17 cellular contexts compared by ENCODE assay signal in the genomic region with DNA sequence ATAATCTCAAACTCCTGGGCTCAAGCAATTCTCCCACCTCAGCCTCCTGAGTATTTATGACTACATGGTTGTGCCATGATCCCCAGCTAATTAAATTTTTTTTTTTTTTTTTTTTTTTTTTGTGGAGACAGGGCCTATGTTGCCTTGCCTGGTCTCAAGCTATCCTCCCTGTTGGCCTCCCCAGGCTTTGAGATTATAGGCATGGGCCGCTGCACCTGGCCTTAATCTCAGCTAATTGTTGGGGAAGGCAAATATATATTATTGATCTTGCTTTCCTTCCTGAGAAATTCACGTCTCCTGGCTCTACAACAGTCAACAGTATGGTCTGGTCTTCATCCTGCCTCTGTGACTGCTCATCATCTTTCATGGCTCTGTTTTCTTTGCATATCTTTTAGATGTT. TPM values are rescaled to one million over a fixed set of nuclear protein-coding genes. Genes with fewer than 3 reads are reported as not detected.
DNase-seq lines count a peak whose midpoint lies in the region; ATAC-seq and TF ChIP-seq lines count a peak whose summit lies in the region.
"Had no signal": no experiment of that assay in that cellular context is flagged by ENCODE, and none has a peak within 500 bp of the region (broad histone marks: within the 10 kb centered on the region; RNA-seq: fewer than 3 reads in every experiment).

No MANE protein-coding gene starts in this region.

- CTCF ChIA-PET in MCF 10A (lab: Yijun Ruan, JAX) = interaction anchor here (0.5 to 1.3 kb wide), 2 partner anchors 46 to 58 kb away, joined by 3 read pairs; no protein-coding TSS in a partner anchor

- no peak for TF ChIP-seq POLR2A in breast epithelium (IDR thresholded peaks at IDR 0.05)

- H3K4me1 ChIP-seq in breast epithelium = no peaks in the 10 kb centered on the region
- H3K4me1 ChIP-seq in colonic mucosa = no peaks in the 10 kb centered on the region
- no peaks in the 10 kb centered on the region for H3K4me1 ChIP-seq in smooth muscle cell (ENCODE audit: low read depth)
- H3K4me1 ChIP-seq: BE2C had no signal

- H3K4me3 Mint-ChIP-seq in MCF 10A (ENCODE audit: unreplicated experiment) = no peak overlapping the region
- H3K4me3 Mint-ChIP-seq in HFFc6 = no peak overlapping the region
- no peak overlapping the region for H3K4me3 Mint-ChIP-seq in central memory CD8-positive, alpha-beta T cell
- H3K4me3 Mint-ChIP-seq: CD8-positive, alpha-beta T cell had no signal

- H2AFZ ChIP-seq in smooth muscle cell (ENCODE audit: low read depth) = no peak overlapping the region
- H2AFZ ChIP-seq: GM23248 had no signal

- no peak for TF ChIP-seq CTCF in MCF 10A (IDR thresholded peaks at IDR 0.05; ENCODE audit: unreplicated experiment)
- no peak for TF ChIP-seq CTCF in breast epithelium (IDR thresholded peaks at IDR 0.05)
- TF ChIP-seq CTCF in HFFc6 (IDR thresholded peaks at IDR 0.05) = no peak
- no peak for TF ChIP-seq CTCF in colonic mucosa (IDR thresholded peaks at IDR 0.05)
- no peak for TF ChIP-seq CTCF in smooth muscle cell (IDR thresholded peaks at IDR 0.05; ENCODE audit: borderline replicate concordance, insufficient read depth, poor library complexity, severe bottlenecking)

- peaks cover 0 to 4% of the 10 kb centered on the region in 2 donors for H3K9me3 ChIP-seq in breast epithelium
- no peaks in the 10 kb centered on the region for H3K9me3 ChIP-seq in colonic mucosa
- H3K9me3 ChIP-seq in smooth muscle cell (replicated peaks; ENCODE audit: low read depth) = peaks cover 8% of the 10 kb centered on the region
- H3K9me3 ChIP-seq: BE2C had no signal

- POLR2A ChIA-PET in MCF 10A (lab: Yijun Ruan, JAX) = interaction anchor here (1.7 kb wide), 1 partner anchor 52 kb away, joined by 4 read pairs; a partner anchor contains a TSS

- 100% methylated on average over 2 of the region's 2 CpGs for whole genome bisulfite sequencing in smooth muscle cell (ENCODE audit: low lambda C conversion rate)

- DNase-seq in MCF 10A (ENCODE audit: unreplicated experiment) = no peak
- no peak for DNase-seq in breast epithelium (ENCODE audit: low spot score in 2 of 2)
- no peak for DNase-seq in HFFc6
- DNase-seq in central memory CD8-positive, alpha-beta T cell (ENCODE audit: low spot score in 2 of 2) = no peak
- no peak for DNase-seq in colonic mucosa
- no peak for DNase-seq in smooth muscle cell (lab: John Stamatoyannopoulos, UW; ENCODE audit: unreplicated experiment)
- DNase-seq in UCSD-AML1 (lab: John Stamatoyannopoulos, UW; ENCODE audit: unreplicated experiment) = no peak
- DNase-seq: BE2C; CD8-positive, alpha-beta T cell; COR-L47; DMS153; DMS79 treated with DMSO at 0.1 percent for 48 hours; EL; GM23248 had no signal

- H3K27me3 ChIP-seq in breast epithelium (no peaks in the 10 kb centered on the region), colonic mucosa (no peaks in the 10 kb centered on the region), smooth muscle cell (ENCODE audit: low read depth) (no peaks in the 10 kb centered on the region)
- H3K27me3 ChIP-seq: BE2C had no signal

- no peak for ATAC-seq in central memory CD8-positive, alpha-beta T cell (replicated peaks; ENCODE audit: extremely low read depth, poor library complexity, severe bottlenecking)
- ATAC-seq: CD8-positive, alpha-beta T cell; HCT116 had no signal

- H3F3A ChIP-seq in smooth muscle cell (ENCODE audit: low read depth) = no peaks in the 10 kb centered on the region

- peaks cover 22% of the 10 kb centered on the region for H4K20me1 ChIP-seq in smooth muscle cell (ENCODE audit: low read depth)

- intact Hi-C loops in MCF 10A (cut with micrococcal nuclease) (no loop called here), breast epithelium (cut with DNase I; ENCODE audit: low total_unique reads) (no loop called here), colonic mucosa (cut with DNase I) (no loop called here)

- H3K27ac ChIP-seq in breast epithelium (no peak overlapping the region), colonic mucosa (no peak overlapping the region), smooth muscle cell (ENCODE audit: low read depth) (no peak overlapping the region)
- H3K27ac ChIP-seq: C4-2B, GM23248, HL-60 had no signal

- H3K9me3 Mint-ChIP-seq in MCF 10A (ENCODE audit: unreplicated experiment) (no peaks in the 10 kb centered on the region), HFFc6 (peaks cover 12% of the 10 kb centered on the region)
- no peaks in the 10 kb centered on the region for H3K9me3 Mint-ChIP-seq in central memory CD8-positive, alpha-beta T cell

- H3K4me3 ChIP-seq in breast epithelium = no peak overlapping the region
- H3K4me3 ChIP-seq in colonic mucosa = no peak overlapping the region
- H3K4me3 ChIP-seq in smooth muscle cell = no peak overlapping the region
- H3K4me3 ChIP-seq: GM23248 had no signal

- H3K79me2 ChIP-seq in smooth muscle cell (ENCODE audit: low read depth) = peaks cover 43% of the 10 kb centered on the region

- H3K36me3 ChIP-seq in breast epithelium (no peaks in the 10 kb centered on the region), colonic mucosa (no peaks in the 10 kb centered on the region), smooth muscle cell (ENCODE audit: low read depth) (peaks cover 25% of the 10 kb centered on the region)

- H3K4me1 Mint-ChIP-seq in MCF 10A (ENCODE audit: insufficient read depth, unreplicated experiment) (peaks cover 24% of the 10 kb centered on the region), HFFc6 (ENCODE audit: low read depth) (peaks cover 11% of the 10 kb centered on the region)
- peaks cover 17% of the 10 kb centered on the region for H3K4me1 Mint-ChIP-seq in central memory CD8-positive, alpha-beta T cell

- no peak overlapping the region for H3K9ac ChIP-seq in colonic mucosa (ENCODE audit: low read depth in 2 of 2, low read length in 2 of 2)
- H3K9ac ChIP-seq in smooth muscle cell (ENCODE audit: low read depth) = no peak overlapping the region
- H3K9ac ChIP-seq: GM23248 had no signal

- no peak overlapping the region for H3K4me2 ChIP-seq in smooth muscle cell

- peaks cover 74% of the 10 kb centered on the region for H3K36me3 Mint-ChIP-seq in MCF 10A (ENCODE audit: insufficient read depth, unreplicated experiment)
- H3K36me3 Mint-ChIP-seq in HFFc6 (ENCODE audit: low read depth) = peaks cover 28% of the 10 kb centered on the region
- H3K36me3 Mint-ChIP-seq in central memory CD8-positive, alpha-beta T cell (ENCODE audit: insufficient read depth) = peaks cover 30% of the 10 kb centered on the region

- peak overlapping the region; percentile 47 for H3K27ac Mint-ChIP-seq in MCF 10A (ENCODE audit: low read depth, unreplicated experiment)
- H3K27ac Mint-ChIP-seq in HFFc6 = peak overlapping the region; percentile 14; the same call in 1 of the 2 replicates
- peak overlapping the region; percentile 9 for H3K27ac Mint-ChIP-seq in central memory CD8-positive, alpha-beta T cell (ENCODE audit: low read depth)
- H3K27ac Mint-ChIP-seq: CD8-positive, alpha-beta T cell had no signal

- BruUV-seq in MCF 10A (replicated peaks; lab: Mats Ljungman, UMichigan) = no TSS peak

- H3K27me3 Mint-ChIP-seq in MCF 10A (ENCODE audit: insufficient read depth, unreplicated experiment) (no peaks in the 10 kb centered on the region), HFFc6 (ENCODE audit: insufficient read depth) (no peaks in the 10 kb centered on the region)
- H3K27me3 Mint-ChIP-seq in central memory CD8-positive, alpha-beta T cell = no peaks in the 10 kb centered on the region

RNA-seq across cellular contexts. Expression of a gene that starts 20.1 kb away (rescaled TPM):
- total RNA-seq in MCF 10A (2022) (117 and 121 TPM in 2 replicates), breast epithelium (100 to 1,000 TPM; 111 to 148 (median 121) TPM), colonic mucosa (10 to 100 TPM; 65.5 to 74.0 TPM), smooth muscle cell (96.9 and 97.9 TPM in 2 replicates)
- total RNA-seq in HFFc6 (2021; fragmentation: NEBNext Ultra II Directional; extraction: Animal tissue kit (Norgen Biotek cat#: 25700)) = 100 to 1,000 TPM in 5 of 6 experiments, 10 to 100 TPM in 1; 99.7 to 126 (median 112) TPM
- 133 and 139 TPM in 2 replicates for polyA plus RNA-seq in smooth muscle cell

RNA-seq across cellular contexts. Expression of a gene that starts 23.3 kb away (rescaled TPM):
- total RNA-seq in MCF 10A (2022) (47.8 and 50.5 TPM in 2 replicates), breast epithelium (10 to 100 TPM; 15.5 to 27.8 (median 22.6) TPM), colonic mucosa (10 to 100 TPM; 25.0 to 43.5 TPM), smooth muscle cell (33.8 and 39.0 TPM in 2 replicates)
- total RNA-seq in HFFc6 (2021; fragmentation: NEBNext Ultra II Directional; extraction: Animal tissue kit (Norgen Biotek cat#: 25700)) = 10 to 100 TPM; 29.6 to 43.3 (median 37.2) TPM
- 5.9 and 8.3 TPM in 2 replicates for polyA plus RNA-seq in smooth muscle cell

RNA-seq across cellular contexts. Expression of a gene that starts 51.8 kb away (rescaled TPM):
- 28.8 and 34.3 TPM in 2 replicates for total RNA-seq in MCF 10A (2022)
- total RNA-seq in breast epithelium = 10 to 100 TPM; 24.3 to 36.4 (median 30.2) TPM
- total RNA-seq in HFFc6 (2021; fragmentation: NEBNext Ultra II Directional; extraction: Animal tissue kit (Norgen Biotek cat#: 25700)) = 10 to 100 TPM; 17.8 to 22.2 (median 20.1) TPM
- 10 to 100 TPM; 17.2 to 26.5 TPM for total RNA-seq in colonic mucosa
- total RNA-seq in smooth muscle cell = 28.3 and 32.0 TPM in 2 replicates
- 8.5 and 10.0 TPM in 2 replicates for polyA plus RNA-seq in smooth muscle cell
